In genomic region chr13:112757759-112758086, GRCh38 we compare ENCODE assay signal across 13 cellular contexts.
DNase-seq lines count a peak whose midpoint lies in the region; ATAC-seq lines count a peak whose summit lies in the region.
"Had no signal": no experiment of that assay in that cellular context is flagged by ENCODE, and none has a peak within 500 bp of the region (broad histone marks: within the 10 kb centered on the region; RNA-seq: fewer than 3 reads in every experiment).

No MANE protein-coding gene starts in this region.

- H3K9me3 ChIP-seq in SJCRH30 (replicated peaks): no peaks in the 10 kb centered on the region
- no peaks in the 10 kb centered on the region for H3K9me3 ChIP-seq in ectodermal cell (ENCODE audit: control insufficient read depth, low read length)
- H3K9me3 ChIP-seq in mesodermal cell (ENCODE audit: control insufficient read depth, low read length): peaks cover 5% of the 10 kb centered on the region

- H3K4me3 Mint-ChIP-seq in immature natural killer cell: no peak overlapping the region

- intact Hi-C loops in sciatic nerve (cut with DNase I): no loop called here

- no peak overlapping the region for H3K4me3 ChIP-seq in SJCRH30
- no peak overlapping the region for H3K4me3 ChIP-seq in ectodermal cell (ENCODE audit: insufficient read depth, low read depth, low read length)
- H3K4me3 ChIP-seq in mesodermal cell (ENCODE audit: extremely low read depth, insufficient read depth, low read length, poor library complexity, severe bottlenecking): no peak overlapping the region

- ATAC-seq in sciatic nerve (peak; percentile 60), GM18867 (IDR thresholded peaks at IDR 0.05; ENCODE audit: unreplicated experiment) (no peak), GM21515 (IDR thresholded peaks at IDR 0.05; ENCODE audit: unreplicated experiment) (no peak), HG03565 (IDR thresholded peaks at IDR 0.05; ENCODE audit: unreplicated experiment) (no peak)
- ATAC-seq: Panc1, Right ventricle myocardium inferior had no signal

- H3K36me3 ChIP-seq in SJCRH30 (no peaks in the 10 kb centered on the region), ectodermal cell (ENCODE audit: control insufficient read depth, insufficient read depth, low read length) (no peaks in the 10 kb centered on the region), mesodermal cell (ENCODE audit: control insufficient read depth, insufficient read depth, low read length) (peaks cover 2% of the 10 kb centered on the region)

- peaks cover 0 to 5% (median 0%) of the 10 kb centered on the region in 3 donors for H3K36me3 Mint-ChIP-seq in immature natural killer cell

- H3K27ac ChIP-seq in SJCRH30 (peak overlapping the region; percentile 46; the same call in 1 of the 2 replicates), ectodermal cell (ENCODE audit: insufficient read depth, low read depth, low read length, poor library complexity, severe bottlenecking) (peak overlapping the region; percentile 79), mesodermal cell (ENCODE audit: low read depth, low read length, severe bottlenecking) (peak overlapping the region; percentile 91)

- DNase-seq in SJCRH30 (no peak), sciatic nerve (ENCODE audit: low spot score) (no peak), immature natural killer cell (no peak)
- DNase-seq: Calu3, DMS79, NCI-H2171 treated with DMSO at 0.1 percent for 48 hours had no signal

- H3K27ac Mint-ChIP-seq in immature natural killer cell: no peak overlapping the region

- WGBS in ectodermal cell, 2 experiments: 96 to 97% methylated on average over 10 of the region's 10 CpGs
- WGBS in mesodermal cell (ENCODE audit: insufficient coverage in 2 of 2), 2 experiments: 98 to 100% methylated on average over 7 of the region's 10 CpGs

- peaks cover 0 to 2% (median 0%) of the 10 kb centered on the region in 3 donors for H3K27me3 Mint-ChIP-seq in immature natural killer cell (ENCODE audit: low read depth in 3 of 3)

- H3K4me1 ChIP-seq in SJCRH30: no peaks in the 10 kb centered on the region
- H3K4me1 ChIP-seq in ectodermal cell (ENCODE audit: control insufficient read depth, insufficient read depth, low read length): peaks cover 31% of the 10 kb centered on the region
- H3K4me1 ChIP-seq in mesodermal cell (ENCODE audit: control insufficient read depth, insufficient read depth, low read length, poor library complexity, severe bottlenecking): peaks cover 35% of the 10 kb centered on the region

- H3K4me1 Mint-ChIP-seq in immature natural killer cell: peaks cover 7 to 11% of the 10 kb centered on the region in 2 donors

- H3K9me3 Mint-ChIP-seq in immature natural killer cell: no peaks in the 10 kb centered on the region

- H3K27me3 ChIP-seq in SJCRH30: no peaks in the 10 kb centered on the region
- H3K27me3 ChIP-seq in ectodermal cell (ENCODE audit: control insufficient read depth, insufficient read depth, low read length, poor library complexity, severe bottlenecking): no peaks in the 10 kb centered on the region
